22 cellular contexts compared by ENCODE assay signal in genomic region chr9:93244510-93245436, GRCh38.
A peak's percentile ranks its signal among the peaks of the same experiment; 100 is the strongest.
DNase-seq lines count a peak whose midpoint lies in the region; ATAC-seq, FAIRE-seq and TF ChIP-seq lines count a peak whose summit lies in the region.
"Had no signal": no experiment of that assay in that cellular context is flagged by ENCODE, and none has a peak within 500 bp of the region (broad histone marks: within the 10 kb centered on the region; RNA-seq: fewer than 3 reads in every experiment).

No MANE protein-coding gene starts in this region.

- no peaks in the 10 kb centered on the region for H3K27me3 ChIP-seq in NT2/D1 (ENCODE audit: insufficient read depth, insufficient read length)
- no peaks in the 10 kb centered on the region for H3K27me3 ChIP-seq in small intestine (ENCODE audit: control insufficient read depth in 2 of 2, insufficient read depth in 2 of 2, low read length in 2 of 2)
- H3K27me3 ChIP-seq: vagina had no signal

- H3K36me3 ChIP-seq in NT2/D1 (ENCODE audit: insufficient read depth, insufficient read length, low read length) (peaks cover 9% of the 10 kb centered on the region), small intestine (ENCODE audit: control insufficient read depth in 2 of 2, insufficient read depth in 2 of 2, low read length in 2 of 2) (peaks cover 0 to 11% of the 10 kb centered on the region in 2 donors)
- H3K36me3 ChIP-seq: vagina had no signal

- H3K4me1 ChIP-seq in NT2/D1 (ENCODE audit: insufficient read depth, insufficient read length) (peaks cover 10% of the 10 kb centered on the region), small intestine (ENCODE audit: control insufficient read depth in 2 of 2, insufficient read depth in 1 of 2, low read depth in 1 of 2, low read length in 1 of 2) (no peaks in the 10 kb centered on the region)
- H3K4me1 ChIP-seq: vagina had no signal

- no peak for FAIRE-seq in small intestine (lab: Jason Lieb, UNC)
- FAIRE-seq: frontal cortex had no signal

- H3K27ac ChIP-seq in small intestine (ENCODE audit: low read depth in 1 of 2, low read length in 1 of 2), result no peak overlapping the region
- H3K27ac ChIP-seq: vagina had no signal

- ATAC-seq in SK-N-SH treated with all-trans-retinoic acid at 6 μM for 48 hours (no peak), GM19395 (IDR thresholded peaks at IDR 0.05; ENCODE audit: unreplicated experiment) (no peak)
- ATAC-seq: WTC11 had no signal

- DNase-seq in G401 (ENCODE audit: low spot score) (peak; percentile 28), NT2/D1 (ENCODE audit: low read depth, low spot score) (no peak), kidney tubule cell (ENCODE audit: low spot score) (peak; percentile 13), small intestine (peak; percentile 60)
- no peak for DNase-seq in activated CD4-positive, alpha-beta T cell treated with anti-CD3 and anti-CD28 coated beads for 1 hour
- DNase-seq: activated CD4-positive, alpha-beta T cell treated with anti-CD3 and anti-CD28 coated beads, Interleukin-2, amount 50 U/mL, for 48 hours; activated CD8-positive, alpha-beta memory T cell treated with anti-CD3 and anti-CD28 coated beads, Interleukin-2, amount 50 U/mL, for 48 hours; activated effector memory CD4-positive, alpha-beta T cell treated with anti-CD3 and anti-CD28 coated beads, Interleukin-2, amount 50 U/mL, for 16 hours; CD4-positive, alpha-beta memory T cell; effector CD8-positive, alpha-beta T cell; islet precursor cell; KG1; NCI-H2081 treated with DMSO at 0.1 percent for 48 hours; NCI-H510A; NK-92 treated with Interleukin-12 subunit alpha and Interleukin-12 subunit beta, amount 100 ng/mL, for 24 hours; RPMI8226 had no signal

- H3K4me3 ChIP-seq in NT2/D1 (ENCODE audit: insufficient read length, low read depth) (no peak overlapping the region), small intestine (ENCODE audit: low read depth in 1 of 2, low read length in 2 of 2) (no peak overlapping the region)
- H3K4me3 ChIP-seq: HAP-1, vagina had no signal

- in situ Hi-C loops in G401 (cut with HindIII; ENCODE audit: low sequenced_read_pairs), result no loop called here

- WGBS in small intestine, 3 donors, result 62 to 73% (median 65%) methylated on average over 22 to 24 of the region's 24 CpGs

- H3K9me3 ChIP-seq in NT2/D1 (ENCODE audit: insufficient read depth, low read length) (no peaks in the 10 kb centered on the region), small intestine (ENCODE audit: control insufficient read depth, low read depth) (no peaks in the 10 kb centered on the region)
- H3K9me3 ChIP-seq: HAP-1, vagina had no signal

- H3K9ac ChIP-seq in NT2/D1 (ENCODE audit: insufficient read length, low read depth), result peak overlapping the region; percentile 8

TF ChIP-seq in SK-N-SH treated with all-trans-retinoic acid at 6 μM for 48 hours, 23 proteins besides CTCF, POLR2A, EP300 and RAD21:
- TF ChIP-seq CSDC2 (CRISPR knock-in tag; IDR thresholded peaks at IDR 0.05) (no peak), ESRRG (CRISPR knock-in tag; IDR thresholded peaks at IDR 0.05) (no peak), CSRNP3 (CRISPR knock-in tag; IDR thresholded peaks at IDR 0.05) (no peak), TSHZ2 (CRISPR knock-in tag; IDR thresholded peaks at IDR 0.05) (no peak), ZNF70 (CRISPR knock-in tag; IDR thresholded peaks at IDR 0.05) (no peak), ARNTL (CRISPR knock-in tag; IDR thresholded peaks at IDR 0.05; ENCODE audit: borderline replicate concordance, low read depth) (no peak), TOX (CRISPR knock-in tag; IDR thresholded peaks at IDR 0.05; ENCODE audit: borderline replicate concordance) (no peak), ISL1 (CRISPR knock-in tag; IDR thresholded peaks at IDR 0.05) (no peak), BACH2 (CRISPR knock-in tag; IDR thresholded peaks at IDR 0.05; ENCODE audit: borderline replicate concordance) (no peak), GLIS3 (CRISPR knock-in tag; IDR thresholded peaks at IDR 0.05) (no peak), POU6F1 (CRISPR knock-in tag; IDR thresholded peaks at IDR 0.05; ENCODE audit: borderline replicate concordance, low read depth) (no peak), ZFP3 (CRISPR knock-in tag; IDR thresholded peaks at IDR 0.05) (no peak), CREB5 (CRISPR knock-in tag; IDR thresholded peaks at IDR 0.05; ENCODE audit: low read depth) (no peak), SNAI2 (CRISPR knock-in tag; IDR thresholded peaks at IDR 0.05) (no peak), ZNF8 (CRISPR knock-in tag; IDR thresholded peaks at IDR 0.05) (no peak), RARB (CRISPR knock-in tag; IDR thresholded peaks at IDR 0.05) (no peak)

Comparison
In these comparisons a context has a peak if more than half of its experiments do, and no peak if none do; other contexts are left out.
1. DNase-seq: peak in G401 (single experiment), kidney tubule cell (single experiment) and small intestine (single experiment); none in NT2/D1 (single experiment) and activated CD4-positive, alpha-beta T cell treated with anti-CD3 and anti-CD28 coated beads for 1 hour (single experiment).